Comparison of ENCODE assay signal across 2 cellular contexts in genomic region chrX:106606583-106606982, GRCh38.
TF ChIP-seq lines count a peak whose summit lies in the region.

No MANE protein-coding gene starts in this region.

TF ChIP-seq in IMR-90, 13 proteins besides CTCF, POLR2A, EP300 and RAD21:
- peak; percentile 22; the same call in 1 of the 2 replicates for TF ChIP-seq CEBPB (IDR thresholded peaks at IDR 0.05; ENCODE audit: low read depth, low read length)
- no peak for TF ChIP-seq RFX5 (IDR thresholded peaks at IDR 0.05; ENCODE audit: low read depth, low read length)
- TF ChIP-seq, protein P1, sequence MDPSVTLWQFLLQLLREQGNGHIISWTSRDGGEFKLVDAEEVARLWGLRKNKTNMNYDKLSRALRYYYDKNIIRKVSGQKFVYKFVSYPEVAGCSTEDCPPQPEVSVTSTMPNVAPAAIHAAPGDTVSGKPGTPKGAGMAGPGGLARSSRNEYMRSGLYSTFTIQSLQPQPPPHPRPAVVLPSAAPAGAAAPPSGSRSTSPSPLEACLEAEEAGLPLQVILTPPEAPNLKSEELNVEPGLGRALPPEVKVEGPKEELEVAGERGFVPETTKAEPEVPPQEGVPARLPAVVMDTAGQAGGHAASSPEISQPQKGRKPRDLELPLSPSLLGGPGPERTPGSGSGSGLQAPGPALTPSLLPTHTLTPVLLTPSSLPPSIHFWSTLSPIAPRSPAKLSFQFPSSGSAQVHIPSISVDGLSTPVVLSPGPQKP (IDR thresholded peaks at IDR 0.05; ENCODE audit: borderline replicate concordance, low read depth, low read length), result no peak
- TF ChIP-seq BHLHE40 (IDR thresholded peaks at IDR 0.05; ENCODE audit: low read depth, low read length), result no peak
- no peak for TF ChIP-seq MAZ (IDR thresholded peaks at IDR 0.05; ENCODE audit: borderline replicate concordance, low read depth, low read length)
- TF ChIP-seq MAFK (IDR thresholded peaks at IDR 0.05; ENCODE audit: low read depth, low read length), result no peak
- TF ChIP-seq, protein P2, sequence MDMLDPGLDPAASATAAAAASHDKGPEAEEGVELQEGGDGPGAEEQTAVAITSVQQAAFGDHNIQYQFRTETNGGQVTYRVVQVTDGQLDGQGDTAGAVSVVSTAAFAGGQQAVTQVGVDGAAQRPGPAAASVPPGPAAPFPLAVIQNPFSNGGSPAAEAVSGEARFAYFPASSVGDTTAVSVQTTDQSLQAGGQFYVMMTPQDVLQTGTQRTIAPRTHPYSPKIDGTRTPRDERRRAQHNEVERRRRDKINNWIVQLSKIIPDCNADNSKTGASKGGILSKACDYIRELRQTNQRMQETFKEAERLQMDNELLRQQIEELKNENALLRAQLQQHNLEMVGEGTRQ (IDR thresholded peaks at IDR 0.05; ENCODE audit: low read depth, low read length), result no peak
- TF ChIP-seq FOS (IDR thresholded peaks at IDR 0.05; ENCODE audit: low read depth, low read length), result no peak

TF ChIP-seq in K562, 482 proteins besides CTCF, POLR2A, EP300 and RAD21:
- TF ChIP-seq ATF3 (IDR thresholded peaks at IDR 0.05), result peak; percentile 39; the same call in 1 of the 2 replicates
- TF ChIP-seq ATF3 (CRISPR knock-in tag; conservative IDR thresholded peaks at IDR 0.05), result no peak
- TF ChIP-seq TRIM24 (IDR thresholded peaks at IDR 0.05), result peak in 1 of 2 experiments; percentile 41; a peak in 2 of 4 replicates
- no peak for TF ChIP-seq CEBPG (CRISPR knock-in tag; IDR thresholded peaks at IDR 0.05)
- TF ChIP-seq CEBPG (tag; conservative IDR thresholded peaks at IDR 0.05 in 1 of 2, IDR thresholded peaks at IDR 0.05 in 1 of 2), result peak in 1 of 2 experiments; percentile 52; a peak in 1 of 4 replicates
- no peak for TF ChIP-seq TCFL5 (CRISPR knock-in tag; conservative IDR thresholded peaks at IDR 0.05)
